11 cellular contexts compared by ENCODE assay signal in genomic region chr10:79146611-79147130, GRCh38.
A peak's percentile ranks its signal among the peaks of the same experiment; 100 is the strongest.
DNase-seq lines count a peak whose midpoint lies in the region; ATAC-seq and TF ChIP-seq lines count a peak whose summit lies in the region.
"Had no signal": no experiment of that assay in that cellular context is flagged by ENCODE, and none has a peak within 500 bp of the region (broad histone marks: within the 10 kb centered on the region; RNA-seq: fewer than 3 reads in every experiment).

No MANE protein-coding gene starts in this region.

- H3K9me3 Mint-ChIP-seq in activated CD4-positive, alpha-beta T cell treated with anti-CD3 and anti-CD28 coated beads for 36 hours (ENCODE audit: low read depth): no peaks in the 10 kb centered on the region
- H3K9me3 Mint-ChIP-seq in activated T-helper 2 cell treated with anti-CD3 and anti-CD28 coated beads, Interferon-gamma antibody, Interleukin-2, Interleukin-4, amounts not matched to agents 10 μg/mL and 5 μg/mL and 100 μg/mL, durations not matched to agents 14 hours and 24 hours and 36 hours: no peaks in the 10 kb centered on the region

- H3K4me3 ChIP-seq in muscle layer of duodenum (ENCODE audit: low read depth in 1 of 2, low read length in 2 of 2) (no peak overlapping the region), transverse colon (no peak overlapping the region)

- H3K36me3 Mint-ChIP-seq in activated CD4-positive, alpha-beta T cell treated with anti-CD3 and anti-CD28 coated beads for 36 hours (ENCODE audit: low read depth): no peaks in the 10 kb centered on the region
- H3K36me3 Mint-ChIP-seq in activated T-helper 2 cell treated with anti-CD3 and anti-CD28 coated beads, Interferon-gamma antibody, Interleukin-2, Interleukin-4, amounts not matched to agents 10 μg/mL and 5 μg/mL and 100 μg/mL, durations not matched to agents 14 hours and 24 hours and 36 hours (ENCODE audit: low read depth): no peaks in the 10 kb centered on the region

- 65% methylated on average over 13 of the region's 13 CpGs; no CpG with 5 or more reads in 1 of the 2 donors for WGBS in transverse colon (ENCODE audit: low coverage in 1 of 2), 2 donors

- H3K9me3 ChIP-seq in muscle layer of duodenum (ENCODE audit: control insufficient read depth in 1 of 2, low read length in 2 of 2) (no peaks in the 10 kb centered on the region), transverse colon (no peaks in the 10 kb centered on the region)

- peak overlapping the region; percentile 64 for H3K27ac Mint-ChIP-seq in activated CD4-positive, alpha-beta T cell treated with anti-CD3 and anti-CD28 coated beads for 36 hours
- H3K27ac Mint-ChIP-seq in activated T-helper 2 cell treated with anti-CD3 and anti-CD28 coated beads, Interferon-gamma antibody, Interleukin-2, Interleukin-4, amounts not matched to agents 10 μg/mL and 5 μg/mL and 100 μg/mL, durations not matched to agents 14 hours and 24 hours and 36 hours: no peak overlapping the region

- peak; percentile 28 for DNase-seq in activated CD4-positive, alpha-beta T cell treated with anti-CD3 and anti-CD28 coated beads for 36 hours
- DNase-seq in activated CD4-positive, alpha-beta T cell treated with anti-CD3 and anti-CD28 coated beads for 1 hour: no peak
- DNase-seq in dermis blood vessel endothelial cell (peak; percentile 81), transverse colon (peak; percentile 56), NCI-H2081 (lab: John Stamatoyannopoulos, UW) (no peak)
- DNase-seq in activated T-helper 2 cell treated with anti-CD3 and anti-CD28 coated beads, Interferon-gamma antibody, Interleukin-2, Interleukin-4, amounts not matched to agents 10 μg/mL and 5 μg/mL and 100 μg/mL, durations not matched to agents 14 hours and 24 hours and 36 hours (ENCODE audit: low spot score): no peak
- DNase-seq: NCI-H82; stimulated activated CD4-positive, alpha-beta T cell treated with anti-CD3 and anti-CD28 coated beads, Interleukin-12 subunit alpha, Interleukin-12 subunit beta, amount 100 ng/mL, for 4 hours had no signal

- no peak for TF ChIP-seq POLR2A in transverse colon (IDR thresholded peaks at IDR 0.05)

- H3K27me3 ChIP-seq in muscle layer of duodenum (ENCODE audit: low read depth, low read length) (no peaks in the 10 kb centered on the region), transverse colon (no peaks in the 10 kb centered on the region)

- in situ Hi-C loops in transverse colon (cut with MboI; ENCODE audit: low pct_ligation_motif_present in 1 of 4, low pct_unique_long_range_greater_than_20kb in 1 of 4, low sequenced_read_pairs in 3 of 4): no loop called here

- H3K4me1 Mint-ChIP-seq in activated CD4-positive, alpha-beta T cell treated with anti-CD3 and anti-CD28 coated beads for 36 hours: peaks cover 48% of the 10 kb centered on the region
- peaks cover 42% of the 10 kb centered on the region for H3K4me1 Mint-ChIP-seq in activated T-helper 2 cell treated with anti-CD3 and anti-CD28 coated beads, Interferon-gamma antibody, Interleukin-2, Interleukin-4, amounts not matched to agents 10 μg/mL and 5 μg/mL and 100 μg/mL, durations not matched to agents 14 hours and 24 hours and 36 hours (ENCODE audit: low read depth)

- peak; percentile 27 for ATAC-seq in activated CD4-positive, alpha-beta T cell treated with anti-CD3 and anti-CD28 coated beads for 36 hours
- ATAC-seq in HG02938 (IDR thresholded peaks at IDR 0.05; ENCODE audit: unreplicated experiment): no peak

- H3K4me3 Mint-ChIP-seq in activated CD4-positive, alpha-beta T cell treated with anti-CD3 and anti-CD28 coated beads for 36 hours: no peak overlapping the region
- H3K4me3 Mint-ChIP-seq in activated T-helper 2 cell treated with anti-CD3 and anti-CD28 coated beads, Interferon-gamma antibody, Interleukin-2, Interleukin-4, amounts not matched to agents 10 μg/mL and 5 μg/mL and 100 μg/mL, durations not matched to agents 14 hours and 24 hours and 36 hours (ENCODE audit: low read depth): no peak overlapping the region

- TF ChIP-seq CTCF in transverse colon (IDR thresholded peaks at IDR 0.05): peak in 1 of 5 experiments; percentile 34

- no peak for TF ChIP-seq EP300 in transverse colon (IDR thresholded peaks at IDR 0.05; ENCODE audit: low read depth)

- H3K4me1 ChIP-seq in muscle layer of duodenum (ENCODE audit: control insufficient read depth in 1 of 2, insufficient read depth in 2 of 2, low read length in 2 of 2) (peaks cover 59 to 79% of the 10 kb centered on the region in 2 donors), transverse colon (peaks cover 59 to 78% (median 70%) of the 10 kb centered on the region in 4 donors)

- H3K27ac ChIP-seq in muscle layer of duodenum (ENCODE audit: low read length): peak overlapping the region; percentile 82
- H3K27ac ChIP-seq in transverse colon: peak overlapping the region; percentile 75 to 87 (median 84)
- H3K27ac ChIP-seq: C4-2B had no signal

- no peaks in the 10 kb centered on the region for H3K27me3 Mint-ChIP-seq in activated CD4-positive, alpha-beta T cell treated with anti-CD3 and anti-CD28 coated beads for 36 hours
- H3K27me3 Mint-ChIP-seq in activated T-helper 2 cell treated with anti-CD3 and anti-CD28 coated beads, Interferon-gamma antibody, Interleukin-2, Interleukin-4, amounts not matched to agents 10 μg/mL and 5 μg/mL and 100 μg/mL, durations not matched to agents 14 hours and 24 hours and 36 hours (ENCODE audit: low read depth): no peaks in the 10 kb centered on the region

- H3K36me3 ChIP-seq in muscle layer of duodenum (ENCODE audit: control insufficient read depth in 1 of 2, insufficient read depth in 2 of 2, low read length in 2 of 2): peaks cover 0 to 5% of the 10 kb centered on the region in 2 donors
- H3K36me3 ChIP-seq in transverse colon: no peaks in the 10 kb centered on the region

- intact Hi-C loops in activated CD4-positive, alpha-beta T cell treated with anti-CD3 and anti-CD28 coated beads for 36 hours (cut with DNase I, micrococcal nuclease): no loop called here
- intact Hi-C loops in transverse colon (cut with DNase I; ENCODE audit: low total_unique reads): no loop called here
- intact Hi-C loops in activated T-helper 2 cell treated with anti-CD3 and anti-CD28 coated beads, Interferon-gamma antibody, Interleukin-2, Interleukin-4, amounts not matched to agents 10 μg/mL and 5 μg/mL and 100 μg/mL, durations not matched to agents 14 hours and 24 hours and 36 hours (cut with micrococcal nuclease): no loop called here

- POLR2A ChIA-PET in activated CD4-positive, alpha-beta T cell treated with anti-CD3 and anti-CD28 coated beads for 36 hours (lab: Charles Lee): no interaction called here

- CTCF ChIA-PET in activated CD4-positive, alpha-beta T cell treated with anti-CD3 and anti-CD28 coated beads for 36 hours (lab: Charles Lee): no interaction called here

Comparison
In these comparisons a context has a peak if more than half of its experiments do, and no peak if none do; other contexts are left out.
1. DNase-seq: peak in activated CD4-positive, alpha-beta T cell treated with anti-CD3 and anti-CD28 coated beads for 36 hours (single experiment), dermis blood vessel endothelial cell (single experiment) and transverse colon (single experiment); none in activated CD4-positive, alpha-beta T cell treated with anti-CD3 and anti-CD28 coated beads for 1 hour (single experiment), NCI-H2081 (0 of 2) and activated T-helper 2 cell treated with anti-CD3 and anti-CD28 coated beads, Interferon-gamma antibody, Interleukin-2, Interleukin-4, amounts not matched to agents 10 μg/mL and 5 μg/mL and 100 μg/mL, durations not matched to agents 14 hours and 24 hours and 36 hours (single experiment).